ENCODE assay signal across 12 cellular contexts in the genomic region with DNA sequence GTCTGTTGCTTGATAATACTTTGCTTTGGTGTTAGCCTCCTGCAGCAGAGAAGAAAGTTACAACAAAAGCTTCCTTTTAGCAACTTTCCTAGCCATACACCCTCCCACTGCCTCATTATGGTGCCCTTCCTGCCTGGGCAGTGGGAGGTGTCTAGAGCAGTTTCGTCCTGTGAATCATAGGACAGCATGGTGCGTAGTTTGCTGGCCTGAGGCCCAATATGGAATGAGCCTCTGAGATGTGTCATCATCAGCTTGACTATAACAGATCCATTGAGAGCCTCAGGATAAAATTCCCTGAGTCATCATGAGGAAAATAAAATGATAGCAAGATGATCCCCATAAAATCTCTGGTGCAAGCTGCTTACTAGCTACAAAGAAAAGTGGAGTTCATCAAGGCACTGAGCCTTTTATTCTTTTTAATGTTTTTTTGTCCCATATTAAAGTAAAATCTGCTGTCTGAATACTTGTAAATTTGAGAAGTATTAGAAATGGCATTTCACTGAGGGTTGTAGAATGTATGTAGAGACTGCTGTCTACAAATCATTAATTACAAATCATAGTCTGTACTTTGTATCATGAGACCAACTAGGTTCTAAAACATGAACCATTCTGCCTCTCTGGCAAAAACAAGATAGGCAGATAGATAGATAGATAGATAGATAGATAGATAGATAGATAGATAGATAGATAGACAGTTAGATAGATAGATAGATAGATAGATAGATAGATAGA.
DNase-seq lines count a peak whose midpoint lies in the region; FAIRE-seq and TF ChIP-seq lines count a peak whose summit lies in the region.
"Had no signal": no experiment of that assay in that cellular context is flagged by ENCODE, and none has a peak within 500 bp of the region (broad histone marks: within the 10 kb centered on the region; RNA-seq: fewer than 3 reads in every experiment).

No MANE protein-coding gene starts in this region.

- intact Hi-C loops in endothelial cell of umbilical vein (cut with micrococcal nuclease) = no loop called here

- H3K4ac ChIP-seq in trophoblast cell (ENCODE audit: low read depth, low read length) = no peak overlapping the region

- H3K14ac ChIP-seq in trophoblast cell (ENCODE audit: low read length) = no peak overlapping the region

- peak; percentile 82 for FAIRE-seq in endothelial cell of umbilical vein (lab: Jason Lieb, UNC)

- H3K4me2 ChIP-seq in endothelial cell of umbilical vein (ENCODE audit: insufficient read depth, low read length) (peak overlapping the region; percentile 32), trophoblast cell (ENCODE audit: low read length) (no peak overlapping the region)

- H4K20me1 ChIP-seq in endothelial cell of umbilical vein (replicated peaks; ENCODE audit: control insufficient read depth, extremely low read depth, insufficient read depth, low read length) = no peaks in the 10 kb centered on the region

- H4K8ac ChIP-seq in trophoblast cell (ENCODE audit: low read depth, low read length) = no peak overlapping the region

- H2BK12ac ChIP-seq in trophoblast cell (ENCODE audit: low read length) = no peak overlapping the region

- no peak overlapping the region for H3K9ac ChIP-seq in endothelial cell of umbilical vein (replicated peaks; ENCODE audit: extremely low read depth, insufficient read depth, low read length)
- no peak overlapping the region for H3K9ac ChIP-seq in trophoblast cell (ENCODE audit: low read length)
- H3K9ac ChIP-seq: parathyroid adenoma had no signal

- H3K9me3 ChIP-seq in endothelial cell of umbilical vein (replicated peaks; ENCODE audit: control insufficient read depth, insufficient read depth, low read length) (no peaks in the 10 kb centered on the region), trophoblast cell (ENCODE audit: insufficient read depth, low read depth, low read length) (no peaks in the 10 kb centered on the region), HAP-1 (no peaks in the 10 kb centered on the region)
- H3K9me3 ChIP-seq: suprapubic skin had no signal

- DNase-seq in DMS 273 treated with DMSO at 0.1 percent for 48 hours (lab: John Stamatoyannopoulos, UW) (peak; percentile 32), NCI-H69 (lab: John Stamatoyannopoulos, UW) (peak; percentile 21), endothelial cell of umbilical vein (ENCODE audit: low read depth, low spot score) (peak; percentile 82), trophoblast cell (peak; percentile 33 to 45), NCI-H510A (lab: John Stamatoyannopoulos, UW) (no peak), coronary artery (ENCODE audit: low spot score) (no peak), NCI-H82 treated with DMSO at 0.1 percent for 48 hours (lab: John Stamatoyannopoulos, UW; ENCODE audit: unreplicated experiment) (no peak), HAP-1 (ENCODE audit: low spot score in 2 of 2) (no peak)
- DNase-seq: erythroblast, NCI-H1694 had no signal

- H3K36me3 ChIP-seq in endothelial cell of umbilical vein (ENCODE audit: control insufficient read depth in 2 of 2, extremely low read depth in 1 of 2, insufficient read depth in 2 of 2, low read length in 2 of 2) (no peaks in the 10 kb centered on the region), trophoblast cell (ENCODE audit: control insufficient read depth in 1 of 2, insufficient read depth in 2 of 2, low read length in 2 of 2) (no peaks in the 10 kb centered on the region), HAP-1 (replicated peaks) (no peaks in the 10 kb centered on the region)
- H3K36me3 ChIP-seq: suprapubic skin had no signal

- WGBS in trophoblast cell (ENCODE audit: extremely low coverage, insufficient coverage, insufficient read length) = no CpG with 5 or more reads among the region's 2 CpGs

- H3K4me3 ChIP-seq in endothelial cell of umbilical vein (replicated peaks in 1 of 3; ENCODE audit: insufficient read depth in 1 of 3, low read depth in 1 of 3, low read length in 3 of 3) (no peak overlapping the region), trophoblast cell (ENCODE audit: low read depth, low read length) (no peak overlapping the region), coronary artery (no peak overlapping the region), HAP-1 (no peak overlapping the region)
- H3K4me3 ChIP-seq: suprapubic skin had no signal

- in situ Hi-C loops in HAP-1 (cut with MboI; ENCODE audit: low sequenced_read_pairs) = no loop called here

- no peaks in the 10 kb centered on the region for H3K79me1 ChIP-seq in trophoblast cell (ENCODE audit: low read length)

- no peak for TF ChIP-seq POLR2A in endothelial cell of umbilical vein (IDR thresholded peaks at IDR 0.05; ENCODE audit: low read depth, low read length)

- H3K4me1 ChIP-seq in endothelial cell of umbilical vein (ENCODE audit: control insufficient read depth, extremely low read depth, insufficient read depth, low read length) = peaks cover 8% of the 10 kb centered on the region
- no peaks in the 10 kb centered on the region for H3K4me1 ChIP-seq in trophoblast cell (ENCODE audit: control insufficient read depth in 1 of 2, insufficient read depth in 2 of 2, low read length in 2 of 2)
- H3K4me1 ChIP-seq in HAP-1 = no peaks in the 10 kb centered on the region
- H3K4me1 ChIP-seq: parathyroid adenoma, suprapubic skin had no signal

- no peak overlapping the region for H3K23ac ChIP-seq in trophoblast cell (ENCODE audit: low read length)

- peak overlapping the region; percentile 73 for H2AFZ ChIP-seq in endothelial cell of umbilical vein (ENCODE audit: low read depth, low read length)
- no peak overlapping the region for H2AFZ ChIP-seq in trophoblast cell (ENCODE audit: insufficient read depth, low read length, poor library complexity)
- H2AFZ ChIP-seq: parathyroid adenoma had no signal

- no peak overlapping the region for H2AK5ac ChIP-seq in trophoblast cell (ENCODE audit: low read length)

- no peak overlapping the region for H3K18ac ChIP-seq in trophoblast cell (ENCODE audit: low read length)

- no peak overlapping the region for H2BK5ac ChIP-seq in trophoblast cell (ENCODE audit: low read depth, low read length, poor library complexity)

- no peak overlapping the region for H3K27ac ChIP-seq in endothelial cell of umbilical vein (ENCODE audit: insufficient read depth, low read depth, low read length)
- H3K27ac ChIP-seq in trophoblast cell (ENCODE audit: low read depth, low read length) = no peak overlapping the region
- H3K27ac ChIP-seq in coronary artery = no peak overlapping the region
- H3K27ac ChIP-seq: parathyroid adenoma, suprapubic skin had no signal

- TF ChIP-seq CTCF in endothelial cell of umbilical vein (IDR thresholded peaks at IDR 0.05; ENCODE audit: extremely low read depth in 1 of 2, insufficient read depth in 1 of 2, low read depth in 1 of 2, low read length in 2 of 2) = no peak
- TF ChIP-seq CTCF in coronary artery (IDR thresholded peaks at IDR 0.05) = no peak

- dilution Hi-C loops in endothelial cell of umbilical vein (cut with MboI; ENCODE audit: extremely low pct_ligation_motif_present, low sequenced_read_pairs) = no loop called here

- CTCF ChIA-PET in endothelial cell of umbilical vein (lab: Charles Lee) = interaction anchor here (0.7 kb wide), 1 partner anchor 8 kb away, joined by 4 read pairs; no protein-coding TSS in a partner anchor

- H3K79me2 ChIP-seq in endothelial cell of umbilical vein (ENCODE audit: control insufficient read depth, insufficient read depth, low read length) (no peaks in the 10 kb centered on the region), trophoblast cell (ENCODE audit: control insufficient read depth, insufficient read depth, low read length, poor library complexity) (no peaks in the 10 kb centered on the region)
- H3K79me2 ChIP-seq: parathyroid adenoma had no signal

- BruUV-seq in endothelial cell of umbilical vein (replicated peaks; lab: Mats Ljungman, UMichigan) = no TSS peak

- no peak overlapping the region for H4K12ac ChIP-seq in trophoblast cell (ENCODE audit: low read depth, low read length)

- POLR2A ChIA-PET in endothelial cell of umbilical vein (lab: Charles Lee) = no interaction called here

- no peaks in the 10 kb centered on the region for H3K27me3 ChIP-seq in endothelial cell of umbilical vein (ENCODE audit: control insufficient read depth in 2 of 2, insufficient read depth in 2 of 2, low read length in 2 of 2)
- H3K27me3 ChIP-seq in trophoblast cell (ENCODE audit: insufficient read depth, low read length) = no peaks in the 10 kb centered on the region
- H3K27me3 ChIP-seq in HAP-1 (ENCODE audit: low read depth) = no peaks in the 10 kb centered on the region
- H3K27me3 ChIP-seq: suprapubic skin had no signal

- no peak overlapping the region for H4K91ac ChIP-seq in trophoblast cell (ENCODE audit: low read depth, low read length)

- H3K9me1 ChIP-seq in endothelial cell of umbilical vein (replicated peaks; ENCODE audit: control insufficient read depth, extremely low read depth, insufficient read depth, low read length) = no peaks in the 10 kb centered on the region

- no peak overlapping the region for H2BK120ac ChIP-seq in trophoblast cell (ENCODE audit: insufficient read depth, low read length, poor library complexity)

TF ChIP-seq in endothelial cell of umbilical vein, 7 proteins besides CTCF, POLR2A, EP300 and RAD21:
- TF ChIP-seq FOS (IDR thresholded peaks at IDR 0.05; ENCODE audit: borderline replicate concordance, insufficient read depth, low read length) (peak; percentile 40), POLR2AphosphoS5 (IDR thresholded peaks at IDR 0.05; ENCODE audit: insufficient read depth, low read depth, low read length) (no peak), MAX (IDR thresholded peaks at IDR 0.05; ENCODE audit: insufficient read depth, insufficient read length) (no peak), JUN (IDR thresholded peaks at IDR 0.05; ENCODE audit: borderline replicate concordance, insufficient read depth, insufficient read length, low read depth) (peak; percentile 66)

Comparison
In these comparisons a context has a peak if more than half of its experiments do, and no peak if none do; other contexts are left out.
1. DNase-seq: peak in DMS 273 treated with DMSO at 0.1 percent for 48 hours (single experiment), NCI-H69 (single experiment), endothelial cell of umbilical vein (single experiment) and trophoblast cell (2 of 2); none in NCI-H510A (single experiment), coronary artery (single experiment), NCI-H82 treated with DMSO at 0.1 percent for 48 hours (single experiment) and HAP-1 (0 of 2).